Comparison of ENCODE assay signal across 8 cellular contexts in genomic region chr14:45253070-45253753, GRCh38. TPM values are rescaled to one million over a fixed set of nuclear protein-coding genes. Genes with fewer than 3 reads are reported as not detected.
A peak's percentile ranks its signal among the peaks of the same experiment; 100 is the strongest.
DNase-seq lines count a peak whose midpoint lies in the region; ATAC-seq and TF ChIP-seq lines count a peak whose summit lies in the region.

TSS of gene MIS18BP1 (minus strand) at chr14:45253202. CDS start at chr14:45247286, 5,916 bp downstream.

- intact Hi-C loops in activated naive CD4-positive, alpha-beta T cell treated with anti-CD3 and anti-CD28 coated beads for 36 hours (cut with micrococcal nuclease): loop anchor here (1.0 to 2.0 kb wide), 8 partner anchors 28 to 356 kb away; partner anchors contain the start of genes FKBP3, KLHL28 and PRPF39

- peaks cover 26% of the 10 kb centered on the region for H3K4me1 Mint-ChIP-seq in HFFc6 (ENCODE audit: low read depth)
- peaks cover 15% of the 10 kb centered on the region for H3K4me1 Mint-ChIP-seq in activated naive CD4-positive, alpha-beta T cell treated with anti-CD3 and anti-CD28 coated beads for 36 hours (ENCODE audit: low read depth)

- CTCF ChIA-PET in activated naive CD4-positive, alpha-beta T cell treated with anti-CD3 and anti-CD28 coated beads for 36 hours (lab: Charles Lee): interaction anchor here (0.7 to 1.4 kb wide), 9 partner anchors 11 to 406 kb away, joined by 3 to 7 read pairs (median 3); no protein-coding TSS in a partner anchor

- H3K36me3 ChIP-seq in gastroesophageal sphincter (no peaks in the 10 kb centered on the region), neutrophil (no peaks in the 10 kb centered on the region)

- H3K9me3 ChIP-seq in gastroesophageal sphincter: peaks cover 0 to 6% (median 0%) of the 10 kb centered on the region in 3 donors
- H3K9me3 ChIP-seq in neutrophil: peaks cover 5% of the 10 kb centered on the region

- H3K4me1 ChIP-seq in gastroesophageal sphincter: peaks cover 0 to 42% (median 0%) of the 10 kb centered on the region in 3 donors
- H3K4me1 ChIP-seq in neutrophil (ENCODE audit: control insufficient read depth in 1 of 2, insufficient read depth in 1 of 2, low read depth in 1 of 2, low read length in 1 of 2): peaks cover 59 to 65% of the 10 kb centered on the region in 2 experiments

- H3K9me3 Mint-ChIP-seq in HFFc6: peaks cover 10% of the 10 kb centered on the region
- H3K9me3 Mint-ChIP-seq in activated naive CD4-positive, alpha-beta T cell treated with anti-CD3 and anti-CD28 coated beads for 36 hours: peaks cover 11% of the 10 kb centered on the region

- peaks cover 1% of the 10 kb centered on the region for H3K27me3 Mint-ChIP-seq in HFFc6 (ENCODE audit: insufficient read depth)
- no peaks in the 10 kb centered on the region for H3K27me3 Mint-ChIP-seq in activated naive CD4-positive, alpha-beta T cell treated with anti-CD3 and anti-CD28 coated beads for 36 hours (ENCODE audit: low read depth)

- TF ChIP-seq EP300 in gastroesophageal sphincter (IDR thresholded peaks at IDR 0.05): no peak

- H3K36me3 Mint-ChIP-seq in HFFc6 (ENCODE audit: low read depth): peaks cover 6% of the 10 kb centered on the region; the same call in 1 of the 2 replicates
- peaks cover 3% of the 10 kb centered on the region for H3K36me3 Mint-ChIP-seq in activated naive CD4-positive, alpha-beta T cell treated with anti-CD3 and anti-CD28 coated beads for 36 hours (ENCODE audit: low read depth)

- DNase-seq in HFFc6 (peak; percentile 97), NAMALWA (ENCODE audit: low spot score) (peak; percentile 93), SK-N-DZ (ENCODE audit: low spot score) (peak; percentile 96), substantia nigra (lab: John Stamatoyannopoulos, UW) (peak; percentile 60 to 94 (median 87))
- DNase-seq in activated naive CD4-positive, alpha-beta T cell treated with anti-CD3 and anti-CD28 coated beads for 36 hours: peak; percentile 96

- peak; percentile 17 to 51 for TF ChIP-seq POLR2A in gastroesophageal sphincter (IDR thresholded peaks at IDR 0.05)

- H3K27ac ChIP-seq in gastroesophageal sphincter (peak within 1 kb of the TSS; percentile 70 to 92 (median 91)), neutrophil (peak within 1 kb of the TSS; percentile 88), substantia nigra (ENCODE audit: low read depth, low read length, poor library complexity, severe bottlenecking) (peak within 1 kb of the TSS; percentile 85)

- H3K27me3 ChIP-seq in gastroesophageal sphincter: no peaks in the 10 kb centered on the region
- no peaks in the 10 kb centered on the region for H3K27me3 ChIP-seq in neutrophil

- H3K27ac Mint-ChIP-seq in HFFc6: peak within 1 kb of the TSS; percentile 96
- peak within 1 kb of the TSS; percentile 91 for H3K27ac Mint-ChIP-seq in activated naive CD4-positive, alpha-beta T cell treated with anti-CD3 and anti-CD28 coated beads for 36 hours

- 0 to 2% methylated on average over 1 to 12 of the region's 61 CpGs for WGBS in gastroesophageal sphincter (ENCODE audit: low coverage in 1 of 2), 2 donors

- peak; percentile 94 for ATAC-seq in gastroesophageal sphincter

- H3K4me3 ChIP-seq in GM08714 (ENCODE audit: low read length): peak within 1 kb of the TSS; percentile 95
- peak within 1 kb of the TSS; percentile 51 to 65 for H3K4me3 ChIP-seq in gastroesophageal sphincter
- peak within 1 kb of the TSS; percentile 77 to 93 for H3K4me3 ChIP-seq in neutrophil (ENCODE audit: low read depth in 1 of 2, low read length in 1 of 2)

- peak within 1 kb of the TSS; percentile 93 for H3K4me3 Mint-ChIP-seq in HFFc6
- H3K4me3 Mint-ChIP-seq in activated naive CD4-positive, alpha-beta T cell treated with anti-CD3 and anti-CD28 coated beads for 36 hours: peak within 1 kb of the TSS; percentile 89

- TF ChIP-seq CTCF in HFFc6 (IDR thresholded peaks at IDR 0.05) (peak; percentile 93), gastroesophageal sphincter (IDR thresholded peaks at IDR 0.05) (peak; percentile 31 to 81 (median 76)), neutrophil (IDR thresholded peaks at IDR 0.05) (peak; percentile 85)

RNA-seq across cellular contexts. Expression of gene MIS18BP1, which starts in this region (rescaled TPM):
- 10 to 100 TPM; 12.0 to 19.2 (median 18.2) TPM for total RNA-seq in HFFc6 (2021; fragmentation: NEBNext Ultra II Directional; extraction: Animal tissue kit (Norgen Biotek cat#: 25700))
- polyA plus RNA-seq in SK-N-DZ (2014; cell fraction: cytosol; rRNA removed): 31.4 and 42.6 TPM in 2 replicates
- 49.0 and 64.5 TPM in 2 replicates for polyA plus RNA-seq in SK-N-DZ (2014; cell fraction: nucleus; rRNA removed)
- total RNA-seq in activated naive CD4-positive, alpha-beta T cell treated with anti-CD3 and anti-CD28 coated beads for 36 hours: 10 to 100 TPM; 55.5 to 56.8 TPM
- total RNA-seq in gastroesophageal sphincter: 10 to 100 TPM; 15.3 to 32.2 (median 17.5) TPM

Comparison
In these comparisons a context has a peak if more than half of its experiments do, and no peak if none do; other contexts are left out.
1. Peak in every context shown above with its lines: DNase-seq, ATAC-seq, H3K4me3 ChIP-seq and H3K27ac ChIP-seq.